ENCODE assay signal across 8 cellular contexts in genomic region chr11:65894034-65894591, GRCh38. TPM values are rescaled to one million over a fixed set of nuclear protein-coding genes. Genes with fewer than 3 reads are reported as not detected.
DNase-seq lines count a peak whose midpoint lies in the region; ATAC-seq and TF ChIP-seq lines count a peak whose summit lies in the region.

No MANE protein-coding gene starts in this region.

- H2BK15ac ChIP-seq in neuronal stem cell (ENCODE audit: low read length): no peak overlapping the region

- no peak overlapping the region for H2BK120ac ChIP-seq in neuronal stem cell (ENCODE audit: low read depth, low read length)

- H3K27me3 Mint-ChIP-seq in IgD-negative memory B cell: no peaks in the 10 kb centered on the region

- H3K4me1 Mint-ChIP-seq in IgD-negative memory B cell: peaks cover 25 to 31% (median 31%) of the 10 kb centered on the region in 3 donors

- H2AFZ ChIP-seq in neuronal stem cell (ENCODE audit: low read length): no peak overlapping the region

- peak overlapping the region; percentile 24 to 94 (median 83) for H3K27ac Mint-ChIP-seq in IgD-negative memory B cell

- no peak overlapping the region for H3K23ac ChIP-seq in neuronal stem cell (ENCODE audit: low read depth, low read length, poor library complexity)

- intact Hi-C loops in mucosa of descending colon (cut with DNase I, micrococcal nuclease): no loop called here

- H2AK5ac ChIP-seq in neuronal stem cell (ENCODE audit: low read depth, low read length): no peak overlapping the region

- H3K18ac ChIP-seq in neuronal stem cell (ENCODE audit: low read length): no peak overlapping the region

- H3K36me3 ChIP-seq in mucosa of descending colon (ENCODE audit: low read depth): no peaks in the 10 kb centered on the region
- H3K36me3 ChIP-seq in neuronal stem cell (replicated peaks in 1 of 2; ENCODE audit: control insufficient read depth in 2 of 2, insufficient read depth in 2 of 2, low read length in 2 of 2): no peaks in the 10 kb centered on the region

- H3K9me3 ChIP-seq in mucosa of descending colon: no peaks in the 10 kb centered on the region
- no peaks in the 10 kb centered on the region for H3K9me3 ChIP-seq in neuronal stem cell (replicated peaks in 1 of 2; ENCODE audit: control insufficient read depth in 2 of 2, insufficient read depth in 1 of 2, low read depth in 1 of 2, low read length in 2 of 2)

- H3K79me1 ChIP-seq in neuronal stem cell (ENCODE audit: low read depth, low read length): no peaks in the 10 kb centered on the region

- TF ChIP-seq CTCF in mucosa of descending colon (IDR thresholded peaks at IDR 0.05): no peak

- H3K9me3 Mint-ChIP-seq in IgD-negative memory B cell: no peaks in the 10 kb centered on the region

- H3K27ac ChIP-seq in adipose tissue (ENCODE audit: low read depth, low read length) (peak overlapping the region; percentile 81), neuronal stem cell (replicated peaks; ENCODE audit: low read length) (no peak overlapping the region)

- no peak overlapping the region for H4K8ac ChIP-seq in neuronal stem cell (ENCODE audit: low read depth, low read length)

- WGBS in adipose tissue, 3 donors: 48 to 89% (median 52%) methylated on average over 16 of the region's 16 CpGs
- WGBS in neuronal stem cell (ENCODE audit: extremely low coverage in 2 of 2, insufficient read length in 2 of 2, insufficient replicate concordance in 1 of 2), 2 donors: no CpG with 5 or more reads among the region's 16 CpGs

- H2BK5ac ChIP-seq in neuronal stem cell (ENCODE audit: low read length): no peak overlapping the region

- no peak overlapping the region for H3K4ac ChIP-seq in neuronal stem cell (ENCODE audit: low read length)

- DNase-seq in Ammon's horn (ENCODE audit: low spot score) (peak; percentile 60), mucosa of descending colon (peak in 2 of 3 donors; percentile 61 to 86), hippocampal formation (lab: John Stamatoyannopoulos, UW) (no peak), HuH-7.5 (ENCODE audit: low spot score) (no peak), neuronal stem cell (ENCODE audit: low spot score) (no peak), HuH-7 (ENCODE audit: low spot score) (no peak)

- H3K4me2 ChIP-seq in neuronal stem cell (ENCODE audit: insufficient read depth, low read length, poor library complexity, severe bottlenecking): no peak overlapping the region

- H2BK12ac ChIP-seq in neuronal stem cell (ENCODE audit: low read length): no peak overlapping the region

- peaks cover 3% of the 10 kb centered on the region for H3K36me3 Mint-ChIP-seq in IgD-negative memory B cell

- peaks cover 2 to 25% (median 2%) of the 10 kb centered on the region in 3 experiments for H3K27me3 ChIP-seq in neuronal stem cell (ENCODE audit: control insufficient read depth in 3 of 3, insufficient read depth in 3 of 3, low read depth in 1 of 3, low read length in 3 of 3)

- H4K91ac ChIP-seq in neuronal stem cell (ENCODE audit: low read depth, low read length, poor library complexity): no peak overlapping the region

- H3K4me1 ChIP-seq in mucosa of descending colon (ENCODE audit: low read depth) (peaks cover 18% of the 10 kb centered on the region), neuronal stem cell (ENCODE audit: control insufficient read depth in 2 of 2, insufficient read depth in 1 of 2, low read depth in 1 of 2, low read length in 2 of 2) (peaks cover 16 to 20% of the 10 kb centered on the region in 2 donors)

- no peak for ATAC-seq in mucosa of descending colon

- H3K4me3 ChIP-seq in mucosa of descending colon: no peak overlapping the region
- H3K4me3 ChIP-seq in neuronal stem cell (ENCODE audit: low read length in 2 of 2): no peak overlapping the region

- no peak overlapping the region for H3K9ac ChIP-seq in neuronal stem cell (ENCODE audit: low read depth, low read length, poor library complexity)

- H3K14ac ChIP-seq in neuronal stem cell (ENCODE audit: low read length): no peak overlapping the region

- H3K4me3 Mint-ChIP-seq in IgD-negative memory B cell: peak overlapping the region; percentile 77 to 92 (median 90)

RNA-seq across cellular contexts. Expression of gene CCDC85B, which starts 3.6 kb away (rescaled TPM):
- polyA plus RNA-seq in IgD-negative memory B cell (83.9 TPM), adipose tissue (10 to 100 TPM; 18.1 to 75.3 (median 28.1) TPM)
- total RNA-seq in mucosa of descending colon: 10 to 100 TPM in 1 of 3 donors, 1 to 10 TPM in 2; 4.5 to 22.3 (median 9.2) TPM
- 10.5 TPM for polyA plus RNA-seq in neuronal stem cell (2013, experiment 1 of 2)
- polyA plus RNA-seq in neuronal stem cell (2013, experiment 2 of 2): 9.7 TPM

RNA-seq across cellular contexts. Expression of gene FIBP, which starts 5.8 kb away (rescaled TPM):
- 97.0 TPM for polyA plus RNA-seq in IgD-negative memory B cell
- polyA plus RNA-seq in adipose tissue: 10 to 100 TPM; 31.2 to 68.7 (median 56.9) TPM
- 10 to 100 TPM; 35.8 to 52.8 (median 47.0) TPM for total RNA-seq in mucosa of descending colon
- 53.9 TPM for polyA plus RNA-seq in neuronal stem cell (2013, experiment 1 of 2)
- 51.6 TPM for polyA plus RNA-seq in neuronal stem cell (2013, experiment 2 of 2)

RNA-seq across cellular contexts. Expression of gene FOSL1, which starts 6.1 kb away (rescaled TPM):
- polyA plus RNA-seq in IgD-negative memory B cell (0.79 TPM), adipose tissue (100 to 1,000 TPM in 1 of 3 donors, 10 to 100 TPM in 1, 1 to 10 TPM in 1; 1.5 to 100 (median 28.1) TPM)
- total RNA-seq in mucosa of descending colon: 1 to 10 TPM; 1.2 to 1.6 (median 1.2) TPM
- 2.0 TPM for polyA plus RNA-seq in neuronal stem cell (2013, experiment 1 of 2)
- polyA plus RNA-seq in neuronal stem cell (2013, experiment 2 of 2): 1.7 TPM

RNA-seq across cellular contexts. Expression of gene CTSW, which starts 14.5 kb away (rescaled TPM):
- polyA plus RNA-seq in IgD-negative memory B cell (29.2 TPM), adipose tissue (1 to 10 TPM in 2 of 3 donors, under 1 TPM in 1; 0.26 to 2.7 (median 2.6) TPM)
- 1 to 10 TPM; 1.2 to 3.2 (median 2.8) TPM for total RNA-seq in mucosa of descending colon
- not detected for polyA plus RNA-seq in neuronal stem cell (2013, experiment 1 of 2)
- not detected for polyA plus RNA-seq in neuronal stem cell (2013, experiment 2 of 2)

RNA-seq across cellular contexts. Expression of gene EFEMP2, which starts 21.5 kb away (rescaled TPM):
- 0.29 TPM for polyA plus RNA-seq in IgD-negative memory B cell
- 100 to 1,000 TPM in 1 of 3 donors, 10 to 100 TPM in 2; 16.6 to 103 (median 62.4) TPM for polyA plus RNA-seq in adipose tissue
- total RNA-seq in mucosa of descending colon: 10 to 100 TPM; 11.7 to 67.0 (median 15.3) TPM
- polyA plus RNA-seq in neuronal stem cell (2013, experiment 1 of 2): 44.5 TPM
- 44.0 TPM for polyA plus RNA-seq in neuronal stem cell (2013, experiment 2 of 2)

Comparison
In these comparisons a context has a peak if more than half of its experiments do, and no peak if none do; other contexts are left out.
1. DNase-seq: peak in Ammon's horn (single experiment) and mucosa of descending colon (2 of 3); none in hippocampal formation (0 of 2), HuH-7.5 (single experiment), neuronal stem cell (single experiment) and HuH-7 (single experiment).